In the genomic region with DNA sequence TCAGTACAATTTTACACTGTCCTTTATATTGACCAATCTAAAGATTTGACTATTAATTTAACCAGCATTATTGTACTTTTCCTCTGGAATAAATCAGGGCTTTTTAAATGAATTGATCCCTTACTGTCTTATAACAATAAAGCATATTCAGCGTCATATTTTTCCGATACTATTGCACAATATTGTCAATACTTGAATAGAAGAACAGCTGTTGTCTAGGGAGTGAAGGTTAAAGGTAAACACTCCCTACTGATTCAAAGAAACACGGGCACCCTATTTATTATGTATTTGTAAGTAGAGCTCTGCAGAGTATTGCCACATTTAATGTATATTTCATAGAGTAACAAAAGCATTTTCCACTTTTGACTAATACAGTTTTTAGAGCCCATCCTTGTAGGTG, we compare ENCODE assay signal across 3 cellular contexts.
TF ChIP-seq lines count a peak whose summit lies in the region.

No MANE protein-coding gene starts in this region.

TF ChIP-seq in A549, 52 proteins besides CTCF, POLR2A, EP300 and RAD21 (continued from another document):
- TF ChIP-seq MYC (IDR thresholded peaks at IDR 0.05; ENCODE audit: borderline replicate concordance, low read length): no peak
- peak; percentile 29 to 45; a peak in 2 of 4 replicates for TF ChIP-seq CEBPB (IDR thresholded peaks at IDR 0.05)
- TF ChIP-seq, protein P1, sequence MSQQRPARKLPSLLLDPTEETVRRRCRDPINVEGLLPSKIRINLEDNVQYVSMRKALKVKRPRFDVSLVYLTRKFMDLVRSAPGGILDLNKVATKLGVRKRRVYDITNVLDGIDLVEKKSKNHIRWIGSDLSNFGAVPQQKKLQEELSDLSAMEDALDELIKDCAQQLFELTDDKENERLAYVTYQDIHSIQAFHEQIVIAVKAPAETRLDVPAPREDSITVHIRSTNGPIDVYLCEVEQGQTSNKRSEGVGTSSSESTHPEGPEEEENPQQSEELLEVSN (IDR thresholded peaks at IDR 0.05; ENCODE audit: borderline replicate concordance, low read depth): no peak

TF ChIP-seq in H1, 55 proteins besides CTCF, POLR2A, EP300 and RAD21 (continued from another document):
- TF ChIP-seq CEBPB (IDR thresholded peaks at IDR 0.05; ENCODE audit: low read depth, low read length): peak; percentile 61; the same call in 1 of the 2 replicates

TF ChIP-seq in liver, 16 proteins besides CTCF, POLR2A, EP300 and RAD21:
- TF ChIP-seq, protein P2, sequence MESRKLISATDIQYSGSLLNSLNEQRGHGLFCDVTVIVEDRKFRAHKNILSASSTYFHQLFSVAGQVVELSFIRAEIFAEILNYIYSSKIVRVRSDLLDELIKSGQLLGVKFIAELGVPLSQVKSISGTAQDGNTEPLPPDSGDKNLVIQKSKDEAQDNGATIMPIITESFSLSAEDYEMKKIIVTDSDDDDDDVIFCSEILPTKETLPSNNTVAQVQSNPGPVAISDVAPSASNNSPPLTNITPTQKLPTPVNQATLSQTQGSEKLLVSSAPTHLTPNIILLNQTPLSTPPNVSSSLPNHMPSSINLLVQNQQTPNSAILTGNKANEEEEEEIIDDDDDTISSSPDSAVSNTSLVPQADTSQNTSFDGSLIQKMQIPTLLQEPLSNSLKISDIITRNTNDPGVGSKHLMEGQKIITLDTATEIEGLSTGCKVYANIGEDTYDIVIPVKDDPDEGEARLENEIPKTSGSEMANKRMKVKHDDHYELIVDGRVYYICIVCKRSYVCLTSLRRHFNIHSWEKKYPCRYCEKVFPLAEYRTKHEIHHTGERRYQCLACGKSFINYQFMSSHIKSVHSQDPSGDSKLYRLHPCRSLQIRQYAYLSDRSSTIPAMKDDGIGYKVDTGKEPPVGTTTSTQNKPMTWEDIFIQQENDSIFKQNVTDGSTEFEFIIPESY (IDR thresholded peaks at IDR 0.05): no peak
- TF ChIP-seq HNF4G (IDR thresholded peaks at IDR 0.05) (no peak), SP1 (IDR thresholded peaks at IDR 0.05) (peak; percentile 22), RXRA (IDR thresholded peaks at IDR 0.05) (peak in 1 of 2 donors; percentile 8)
